ENCODE assay signal across 23 cellular contexts in genomic region chrX:2469196-2469685, GRCh38.
"Had no signal": no experiment of that assay in that cellular context is flagged by ENCODE, and none has a peak within 500 bp of the region (broad histone marks: within the 10 kb centered on the region; RNA-seq: fewer than 3 reads in every experiment).

No MANE protein-coding gene starts in this region.

- H3K4me3 ChIP-seq: esophagus squamous epithelium, heart right ventricle, left lung, psoas muscle, sigmoid colon, thoracic aorta, tibial nerve, upper lobe of left lung had no signal

- H3K27me3 Mint-ChIP-seq: effector memory CD8-positive, alpha-beta T cell; naive thymus-derived CD8-positive, alpha-beta T cell; stimulated activated memory B cell treated with anti-CD40 and anti-IgM and Interleukin-4, amounts not matched to agents 10 μg/mL and 1 μg/mL and 100 μg/mL, for 72 hours had no signal

- H3K9me3 Mint-ChIP-seq: effector memory CD8-positive, alpha-beta T cell had no signal

- DNase-seq: cortex of kidney; effector memory CD8-positive, alpha-beta T cell; erythroblast; esophagus squamous epithelium; foreskin melanocyte; glutamatergic neuron; heart right ventricle; hippocampal formation; left cardiac atrium; mammary epithelial cell; psoas muscle; sigmoid colon; stimulated activated CD4-positive, alpha-beta T cell treated with anti-CD3 and anti-CD28 coated beads, Interleukin-4, amount 100 ng/mL, for 4 hours; stimulated activated naive CD8-positive, alpha-beta T cell treated with anti-CD3 and anti-CD28 coated beads, Interleukin-15, Interleukin-2, amounts not matched to agents 100 U/mL and 50 U/mL, for 24 hours; substantia nigra; upper lobe of left lung had no signal

- H3K9me3 ChIP-seq: esophagus squamous epithelium, heart right ventricle, left lung, psoas muscle, sigmoid colon, thoracic aorta, tibial nerve, upper lobe of left lung had no signal

- H3K4me3 Mint-ChIP-seq: effector memory CD8-positive, alpha-beta T cell; naive thymus-derived CD8-positive, alpha-beta T cell; neural crest cell; stimulated activated memory B cell treated with anti-CD40 and anti-IgM and Interleukin-4, amounts not matched to agents 10 μg/mL and 1 μg/mL and 100 μg/mL, for 72 hours had no signal

- H3K27me3 ChIP-seq: esophagus squamous epithelium, heart right ventricle, left lung, sigmoid colon, tibial nerve, upper lobe of left lung had no signal

- H3K27ac Mint-ChIP-seq: effector memory CD8-positive, alpha-beta T cell; naive thymus-derived CD8-positive, alpha-beta T cell; stimulated activated memory B cell treated with anti-CD40 and anti-IgM and Interleukin-4, amounts not matched to agents 10 μg/mL and 1 μg/mL and 100 μg/mL, for 72 hours had no signal

- ATAC-seq: effector memory CD8-positive, alpha-beta T cell; left cardiac atrium; left lung; naive thymus-derived CD8-positive, alpha-beta T cell; psoas muscle; right cardiac atrium; stimulated activated memory B cell treated with anti-CD40 and anti-IgM and Interleukin-4, amounts not matched to agents 10 μg/mL and 1 μg/mL and 100 μg/mL, for 72 hours; stimulated activated naive CD8-positive, alpha-beta T cell treated with anti-CD3 and anti-CD28 coated beads, Interleukin-15, Interleukin-2, amounts not matched to agents 100 U/mL and 50 U/mL, for 24 hours had no signal

- H3K4me1 ChIP-seq: esophagus squamous epithelium, heart right ventricle, left lung, psoas muscle, sigmoid colon, tibial nerve, upper lobe of left lung had no signal

- H3K36me3 ChIP-seq: esophagus squamous epithelium, heart right ventricle, left lung, sigmoid colon, thoracic aorta, upper lobe of left lung had no signal

- H3K27ac ChIP-seq: esophagus squamous epithelium, heart right ventricle, left lung, psoas muscle, sigmoid colon, thoracic aorta, tibial nerve, upper lobe of left lung had no signal
